Comparison of ENCODE assay signal across 11 cellular contexts in the genomic region with DNA sequence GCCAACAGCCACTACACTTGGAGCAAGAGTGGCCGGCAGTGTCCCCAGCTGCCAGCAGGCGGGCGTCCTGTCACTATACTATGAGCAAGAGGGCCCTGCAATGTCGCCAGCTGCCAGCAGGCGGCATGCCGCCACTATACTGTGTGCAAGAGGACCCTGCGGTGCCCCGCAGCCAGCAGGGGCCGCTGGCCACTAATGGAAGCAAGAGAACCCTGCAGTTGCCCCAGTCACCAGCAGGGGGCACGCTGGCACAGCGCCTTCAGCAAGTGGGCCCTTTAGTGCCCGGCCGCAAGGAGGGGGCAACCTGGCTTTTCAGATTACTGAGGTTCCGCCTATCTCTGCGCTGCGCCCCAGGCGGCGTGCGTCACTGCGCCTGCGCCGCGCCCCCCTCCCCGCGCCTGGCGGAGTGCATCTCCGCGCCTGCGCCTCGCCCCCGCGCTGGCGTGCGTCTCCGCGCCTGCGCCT. TPM values are rescaled to one million over a fixed set of nuclear protein-coding genes. Genes with fewer than 3 reads are reported as not detected.
DNase-seq lines count a peak whose midpoint lies in the region; ATAC-seq and TF ChIP-seq lines count a peak whose summit lies in the region.
"Not testable (repeated sequence)": the region's sequence is repeated elsewhere in the genome, so short reads cannot be mapped to it uniquely, and the experiment has no call there.
"Had no signal": no experiment of that assay in that cellular context is flagged by ENCODE, and none has a peak within 500 bp of the region (broad histone marks: within the 10 kb centered on the region; RNA-seq: fewer than 3 reads in every experiment).

No MANE protein-coding gene starts in this region.

- not testable (repeated sequence) for H3K4me3 Mint-ChIP-seq in activated CD4-positive, alpha-beta T cell treated with anti-CD3 and anti-CD28 coated beads for 36 hours; neural crest cell

- CTCF ChIA-PET in activated CD4-positive, alpha-beta T cell treated with anti-CD3 and anti-CD28 coated beads for 36 hours (lab: Charles Lee); mammary epithelial cell (lab: Charles Lee; ENCODE audit: low non-redundant PET): not testable (repeated sequence)

- not testable (repeated sequence) for H3K4me3 ChIP-seq in GM12875 (ENCODE audit: low read depth, low read length); mammary epithelial cell (replicated peaks in 1 of 3; ENCODE audit: insufficient read depth in 1 of 3, low read depth in 2 of 3, low read length in 3 of 3); heart left ventricle; testis

- H3K4me2 ChIP-seq in mammary epithelial cell (ENCODE audit: insufficient read depth, low read depth, low read length) = not testable (repeated sequence)

- not testable (repeated sequence) for H3K4me1 ChIP-seq in mammary epithelial cell (ENCODE audit: insufficient read depth, low read length); heart left ventricle; testis

- intact Hi-C loops in activated CD4-positive, alpha-beta T cell treated with anti-CD3 and anti-CD28 coated beads for 36 hours (cut with DNase I, micrococcal nuclease); mammary epithelial cell (cut with micrococcal nuclease); heart left ventricle (cut with DNase I); testis (cut with DNase I; ENCODE audit: low total_unique reads): not testable (repeated sequence)

- H3K27me3 Mint-ChIP-seq in activated CD4-positive, alpha-beta T cell treated with anti-CD3 and anti-CD28 coated beads for 36 hours; neural crest cell (ENCODE audit: low read depth): not testable (repeated sequence)

- H3K36me3 ChIP-seq in mammary epithelial cell (ENCODE audit: insufficient read depth, low read length); heart left ventricle; testis (ENCODE audit: low read depth, missing control alignments): not testable (repeated sequence)

- POLR2A ChIA-PET in activated CD4-positive, alpha-beta T cell treated with anti-CD3 and anti-CD28 coated beads for 36 hours (lab: Charles Lee) = not testable (repeated sequence)

- WGBS in mammary epithelial cell (ENCODE audit: low coverage, missing lambda C conversion rate) = no CpG with 5 or more reads among the region's 37 CpGs
- WGBS in heart left ventricle, 4 donors = 75 to 84% (median 78%) methylated on average over 4 to 29 of the region's 37 CpGs; no CpG with 5 or more reads in 1 of the 4 donors
- WGBS in testis, 2 donors = 49 to 67% methylated on average over 5 to 13 of the region's 37 CpGs

- H3K27me3 ChIP-seq in mammary epithelial cell (ENCODE audit: insufficient read depth, low read length); heart left ventricle; testis: not testable (repeated sequence)

- ATAC-seq in GM21786 (IDR thresholded peaks at IDR 0.05; ENCODE audit: unreplicated experiment) = peak; percentile 38
- not testable (repeated sequence) for ATAC-seq in activated CD4-positive, alpha-beta T cell treated with anti-CD3 and anti-CD28 coated beads for 36 hours
- ATAC-seq in heart left ventricle = peak; percentile 21 to 68 (median 52)

- not testable (repeated sequence) for H3K27ac ChIP-seq in mammary epithelial cell (ENCODE audit: insufficient read depth, low read depth, low read length); heart left ventricle; testis

- H3K9ac ChIP-seq in mammary epithelial cell (ENCODE audit: insufficient read depth, low read length) = not testable (repeated sequence)

- peak; percentile 7 for DNase-seq in KBM-7
- peak; percentile 35 for DNase-seq in activated CD4-positive, alpha-beta T cell treated with anti-CD3 and anti-CD28 coated beads for 36 hours
- not testable (repeated sequence) for DNase-seq in mammary epithelial cell; neural crest cell (ENCODE audit: low read depth, low spot score)
- DNase-seq in heart left ventricle = peak in 3 of 5 donors; percentile 8 to 55 (median 34)
- DNase-seq in testis = peak; percentile 56

- TF ChIP-seq CTCF in GM12875 (IDR thresholded peaks at IDR 0.05; ENCODE audit: borderline replicate concordance, insufficient read depth, low read depth, low read length) = 0 out of 2 replicates have a peak, but pooled peaks have one; percentile 2
- peak; percentile 2 to 25 for TF ChIP-seq CTCF in mammary epithelial cell (conservative IDR thresholded peaks at IDR 0.05 in 1 of 2, IDR thresholded peaks at IDR 0.05 in 1 of 2; ENCODE audit: extremely low read depth in 1 of 2, insufficient read depth in 1 of 2, low read depth in 1 of 2, low read length in 2 of 2)
- TF ChIP-seq CTCF in heart left ventricle (IDR thresholded peaks at IDR 0.05) = peak in 7 of 12 donors; percentile 12 to 37 (median 32)
- TF ChIP-seq CTCF in neural crest cell (conservative IDR thresholded peaks at IDR 0.05) = peak; percentile 45
- peak in 2 of 3 experiments; percentile 54 to 57 for TF ChIP-seq CTCF in testis (IDR thresholded peaks at IDR 0.05)

- not testable (repeated sequence) for H3K4me1 Mint-ChIP-seq in activated CD4-positive, alpha-beta T cell treated with anti-CD3 and anti-CD28 coated beads for 36 hours; neural crest cell

- not testable (repeated sequence) for BruUV-seq in mammary epithelial cell (replicated peaks; lab: Mats Ljungman, UMichigan)

- not testable (repeated sequence) for H2AFZ ChIP-seq in mammary epithelial cell (ENCODE audit: low read depth, low read length)

- not testable (repeated sequence) for H4K20me1 ChIP-seq in mammary epithelial cell (ENCODE audit: insufficient read depth, low read length)

- in situ Hi-C loops in KBM-7 (cut with MboI; ENCODE audit: low pct_unique_long_range_greater_than_20kb, low sequenced_read_pairs); mammary epithelial cell (cut with MboI; ENCODE audit: low sequenced_read_pairs in 2 of 2): not testable (repeated sequence)

- TF ChIP-seq POLR2A in heart left ventricle (IDR thresholded peaks at IDR 0.05); testis (IDR thresholded peaks at IDR 0.05): not testable (repeated sequence)

- H3K79me2 ChIP-seq in mammary epithelial cell (ENCODE audit: insufficient read depth, low read length) = not testable (repeated sequence)

- dilution Hi-C loops in mammary epithelial cell (cut with HindIII; ENCODE audit: low sequenced_read_pairs) = not testable (repeated sequence)

- H3K27ac Mint-ChIP-seq in activated CD4-positive, alpha-beta T cell treated with anti-CD3 and anti-CD28 coated beads for 36 hours; neural crest cell (ENCODE audit: unreplicated experiment): not testable (repeated sequence)

- not testable (repeated sequence) for H3K9me3 ChIP-seq in mammary epithelial cell (replicated peaks; ENCODE audit: insufficient read depth, low read length); heart left ventricle; testis

- H3K9me3 Mint-ChIP-seq in activated CD4-positive, alpha-beta T cell treated with anti-CD3 and anti-CD28 coated beads for 36 hours (ENCODE audit: low read depth); neural crest cell: not testable (repeated sequence)

- not testable (repeated sequence) for H3K36me3 Mint-ChIP-seq in activated CD4-positive, alpha-beta T cell treated with anti-CD3 and anti-CD28 coated beads for 36 hours (ENCODE audit: low read depth); neural crest cell (ENCODE audit: low read depth)

RNA-seq across cellular contexts. Expression of gene DUX4, which starts 53.0 kb away (rescaled TPM):
- not detected for total RNA-seq in activated CD4-positive, alpha-beta T cell treated with anti-CD3 and anti-CD28 coated beads for 36 hours
- total RNA-seq in mammary epithelial cell = under 1 TPM in 1 of 2 donors, not detected in 1; 0.78 TPM
- polyA plus RNA-seq in mammary epithelial cell = not detected
- polyA minus RNA-seq in mammary epithelial cell = not detected
- total RNA-seq in heart left ventricle = not detected
- not detected for polyA plus RNA-seq in heart left ventricle
- total RNA-seq in neural crest cell = not detected in 2 replicates
- not detected for total RNA-seq in testis
- polyA plus RNA-seq in testis (ENCODE audit: insufficient read depth, low read depth, low replicate concordance) = 1.1 TPM
- total RNA-seq: IMR-90, occipital lobe had no signal
- polyA plus RNA-seq: IMR-90 had no signal

RNA-seq across cellular contexts. Expression of gene DBET, which starts 56.3 kb away (rescaled TPM):
- not detected for total RNA-seq in activated CD4-positive, alpha-beta T cell treated with anti-CD3 and anti-CD28 coated beads for 36 hours
- total RNA-seq in mammary epithelial cell = under 1 TPM; under 0.01 to 0.99 TPM
- not detected for polyA plus RNA-seq in mammary epithelial cell
- polyA minus RNA-seq in mammary epithelial cell = not detected
- not detected for total RNA-seq in heart left ventricle
- not detected for polyA plus RNA-seq in heart left ventricle
- total RNA-seq in neural crest cell = not detected in 2 replicates
- not detected for total RNA-seq in testis
- polyA plus RNA-seq in testis (ENCODE audit: insufficient read depth, low read depth, low replicate concordance) = not detected
- total RNA-seq: IMR-90; occipital lobe; T-helper 2 cell treated with Interferon-gamma antibody and Interleukin-4, amounts not matched to agents 100 ng/mL and 5 ng/mL, for 36 hours had no signal
- polyA plus RNA-seq: IMR-90 had no signal

Comparison
In these comparisons a context has a peak if more than half of its experiments do, and no peak if none do; other contexts are left out.
1. CTCF ChIP-seq: peak in every context shown above with its lines; median percentile 56 in testis; 45 in neural crest cell; 32 in heart left ventricle; 14 in mammary epithelial cell; 2 in GM12875.